18 cellular contexts compared by ENCODE assay signal in genomic region chr1:17725811-17726582, GRCh38. TPM values are rescaled to one million over a fixed set of nuclear protein-coding genes. Genes with fewer than 3 reads are reported as not detected.
DNase-seq lines count a peak whose midpoint lies in the region; ATAC-seq, FAIRE-seq and TF ChIP-seq lines count a peak whose summit lies in the region.
"Had no signal": no experiment of that assay in that cellular context is flagged by ENCODE, and none has a peak within 500 bp of the region (broad histone marks: within the 10 kb centered on the region; RNA-seq: fewer than 3 reads in every experiment).

No MANE protein-coding gene starts in this region.

- H3K4me2 ChIP-seq in A549, result no peak overlapping the region

- H3K36me3 ChIP-seq in H7 (replicated peaks; ENCODE audit: control insufficient read depth, insufficient read depth, low read length) (no peaks in the 10 kb centered on the region; the same call in 1 of the 2 replicates), Panc1 (ENCODE audit: control insufficient read depth, insufficient read depth, low read length) (no peaks in the 10 kb centered on the region), gastroesophageal sphincter (no peaks in the 10 kb centered on the region), right atrium auricular region (no peaks in the 10 kb centered on the region)

- H3K4me1 ChIP-seq in A549 (no peaks in the 10 kb centered on the region), Panc1 (ENCODE audit: control insufficient read depth, insufficient read depth, low read length) (no peaks in the 10 kb centered on the region), gastroesophageal sphincter (no peaks in the 10 kb centered on the region), right atrium auricular region (no peaks in the 10 kb centered on the region)

- no peak overlapping the region for H3K27ac ChIP-seq in A549
- H3K27ac ChIP-seq in Panc1 (ENCODE audit: low read length), result no peak overlapping the region
- H3K27ac ChIP-seq in gastroesophageal sphincter, result no peak overlapping the region
- no peak overlapping the region for H3K27ac ChIP-seq in right atrium auricular region

- no peak overlapping the region for H3K4me3 Mint-ChIP-seq in endothelial cell (ENCODE audit: unreplicated experiment)
- H3K4me3 Mint-ChIP-seq: CD14-positive monocyte; CD8-positive, alpha-beta T cell; IgD-negative memory B cell had no signal

- H3K9me3 ChIP-seq in A549, result no peaks in the 10 kb centered on the region
- no peaks in the 10 kb centered on the region for H3K9me3 ChIP-seq in Panc1 (ENCODE audit: control insufficient read depth, insufficient read depth, low read depth, low read length)
- no peaks in the 10 kb centered on the region for H3K9me3 ChIP-seq in gastroesophageal sphincter
- peaks cover 0 to 4% of the 10 kb centered on the region in 2 donors for H3K9me3 ChIP-seq in right atrium auricular region

- no peak overlapping the region for H3K27ac Mint-ChIP-seq in endothelial cell (ENCODE audit: unreplicated experiment)
- H3K27ac Mint-ChIP-seq: CD14-positive monocyte; CD8-positive, alpha-beta T cell had no signal

- TF ChIP-seq CTCF in A549 (IDR thresholded peaks at IDR 0.05) (no peak), Panc1 (IDR thresholded peaks at IDR 0.05) (no peak), choroid plexus epithelial cell (conservative IDR thresholded peaks at IDR 0.05; ENCODE audit: low read depth, low read length) (peak; percentile 14), endothelial cell (IDR thresholded peaks at IDR 0.05; ENCODE audit: unreplicated experiment) (no peak), gastroesophageal sphincter (IDR thresholded peaks at IDR 0.05) (no peak), right atrium auricular region (IDR thresholded peaks at IDR 0.05) (no peak)

- POLR2A ChIA-PET in A549 (lab: Yijun Ruan, JAX), result no interaction called here
- POLR2A ChIA-PET in Panc1 (lab: Charles Lee), result no interaction called here

- WGBS in A549 (ENCODE audit: missing lambda C conversion rate), result 67% methylated on average over 6 of the region's 7 CpGs
- WGBS in gastroesophageal sphincter (ENCODE audit: low coverage in 1 of 2), 2 donors, result 67 to 71% methylated on average over 3 to 4 of the region's 7 CpGs

- FAIRE-seq in A549 (lab: Jason Lieb, UNC), result no peak
- FAIRE-seq: A204.1, D721Med, G401.6, GM12891, H1 had no signal

- in situ Hi-C loops in Panc1 (cut with HindIII; ENCODE audit: low pct_unique_long_range_greater_than_20kb, low sequenced_read_pairs), result no loop called here

- TF ChIP-seq POLR2A in A549 (IDR thresholded peaks at IDR 0.05; ENCODE audit: low read length) (no peak), gastroesophageal sphincter (IDR thresholded peaks at IDR 0.05) (no peak)

- CTCF ChIA-PET in A549 (lab: Yijun Ruan, JAX), result no interaction called here
- CTCF ChIA-PET in Panc1 (lab: Charles Lee), result no interaction called here

- no peaks in the 10 kb centered on the region for H3K36me3 Mint-ChIP-seq in endothelial cell (ENCODE audit: low read depth, unreplicated experiment)
- H3K36me3 Mint-ChIP-seq: CD14-positive monocyte; CD8-positive, alpha-beta T cell had no signal

- H3K27me3 Mint-ChIP-seq in endothelial cell (ENCODE audit: unreplicated experiment), result peaks cover 2% of the 10 kb centered on the region

- TF ChIP-seq EP300 in A549 (IDR thresholded peaks at IDR 0.05) (no peak), gastroesophageal sphincter (IDR thresholded peaks at IDR 0.05) (no peak)

- H3K27me3 ChIP-seq in H7 (ENCODE audit: control insufficient read depth, insufficient read depth, low read length) (no peaks in the 10 kb centered on the region), Panc1 (ENCODE audit: control insufficient read depth, insufficient read depth, low read length) (no peaks in the 10 kb centered on the region), gastroesophageal sphincter (peaks cover 39% of the 10 kb centered on the region), right atrium auricular region (no peaks in the 10 kb centered on the region)

- H3K9me3 Mint-ChIP-seq in endothelial cell (ENCODE audit: unreplicated experiment), result no peaks in the 10 kb centered on the region
- H3K9me3 Mint-ChIP-seq: CD8-positive, alpha-beta T cell; IgD-negative memory B cell had no signal

- ATAC-seq in A549 (peak; percentile 51 to 59; a peak in 3 of 6 replicates), Panc1 (0 out of 2 replicates have a peak, but pooled peaks have one; percentile 17), gastroesophageal sphincter (no peak)
- ATAC-seq: CD8-positive, alpha-beta T cell had no signal

- no peak for DNase-seq in A549 (ENCODE audit: low read depth in 1 of 2, low spot score in 1 of 2)
- peak; percentile 38 for DNase-seq in H7
- DNase-seq in Panc1 (ENCODE audit: low read depth, low spot score), result no peak
- DNase-seq in choroid plexus epithelial cell (ENCODE audit: low read depth), result no peak
- DNase-seq in activated T-cell treated with anti-CD3 and anti-CD28 coated beads, Interleukin-2, amount 50 U/mL, for 1 hour, result no peak
- DNase-seq in endothelial cell (ENCODE audit: low spot score), result no peak
- DNase-seq in right atrium auricular region (ENCODE audit: low spot score), result no peak
- DNase-seq: CD8-positive, alpha-beta T cell; COR-L47; DMS79 treated with DMSO at 0.1 percent for 48 hours had no signal

- no peak for TF ChIP-seq RAD21 in A549 (conservative IDR thresholded peaks at IDR 0.05 in 1 of 2, IDR thresholded peaks at IDR 0.05 in 1 of 2)

- H3K4me1 Mint-ChIP-seq in endothelial cell (ENCODE audit: unreplicated experiment), result no peaks in the 10 kb centered on the region
- H3K4me1 Mint-ChIP-seq: CD14-positive monocyte, IgD-negative memory B cell had no signal

- H3K4me3 ChIP-seq in A549, result no peak overlapping the region
- H3K4me3 ChIP-seq in H7 (ENCODE audit: insufficient read depth, low read depth, low read length), result no peak overlapping the region
- H3K4me3 ChIP-seq in Panc1 (ENCODE audit: low read depth in 2 of 2, low read length in 2 of 2), result no peak overlapping the region
- H3K4me3 ChIP-seq in choroid plexus epithelial cell (ENCODE audit: low read depth, low read length), result no peak overlapping the region
- H3K4me3 ChIP-seq in gastroesophageal sphincter, result no peak overlapping the region
- H3K4me3 ChIP-seq in right atrium auricular region, result no peak overlapping the region

- no TSS peak for BruUV-seq in Panc1 (replicated peaks; lab: Mats Ljungman, UMichigan)

- intact Hi-C loops in Panc1 (cut with micrococcal nuclease; ENCODE audit: unreplicated experiment), result no loop called here

TF ChIP-seq in A549, 52 proteins besides CTCF, POLR2A, EP300 and RAD21:
- TF ChIP-seq, protein P1, sequence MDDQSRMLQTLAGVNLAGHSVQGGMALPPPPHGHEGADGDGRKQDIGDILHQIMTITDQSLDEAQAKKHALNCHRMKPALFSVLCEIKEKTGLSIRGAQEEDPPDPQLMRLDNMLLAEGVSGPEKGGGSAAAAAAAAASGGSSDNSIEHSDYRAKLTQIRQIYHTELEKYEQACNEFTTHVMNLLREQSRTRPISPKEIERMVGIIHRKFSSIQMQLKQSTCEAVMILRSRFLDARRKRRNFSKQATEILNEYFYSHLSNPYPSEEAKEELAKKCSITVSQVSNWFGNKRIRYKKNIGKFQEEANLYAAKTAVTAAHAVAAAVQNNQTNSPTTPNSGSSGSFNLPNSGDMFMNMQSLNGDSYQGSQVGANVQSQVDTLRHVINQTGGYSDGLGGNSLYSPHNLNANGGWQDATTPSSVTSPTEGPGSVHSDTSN (IDR thresholded peaks at IDR 0.05), result no peak
- TF ChIP-seq HOXB5 (CRISPR knock-in tag; IDR thresholded peaks at IDR 0.05) (no peak), BHLHE40 (IDR thresholded peaks at IDR 0.05; ENCODE audit: low read depth, low read length) (no peak), RCOR1 (IDR thresholded peaks at IDR 0.05; ENCODE audit: low read depth, low read length) (no peak), KDM1A (IDR thresholded peaks at IDR 0.05; ENCODE audit: low read depth) (no peak), SMC3 (IDR thresholded peaks at IDR 0.05) (no peak), NFE2L2 (conservative IDR thresholded peaks at IDR 0.05; ENCODE audit: low read length) (no peak), HMGXB4 (CRISPR knock-in tag; IDR thresholded peaks at IDR 0.05; ENCODE audit: borderline replicate concordance) (no peak), RNF2 (IDR thresholded peaks at IDR 0.05; ENCODE audit: borderline replicate concordance, low read depth) (no peak), FOSB (CRISPR knock-in tag; IDR thresholded peaks at IDR 0.05) (no peak), KDM5A (IDR thresholded peaks at IDR 0.05) (no peak), PHF8 (IDR thresholded peaks at IDR 0.05; ENCODE audit: borderline replicate concordance, low read depth) (no peak)
- TF ChIP-seq, protein P2, sequence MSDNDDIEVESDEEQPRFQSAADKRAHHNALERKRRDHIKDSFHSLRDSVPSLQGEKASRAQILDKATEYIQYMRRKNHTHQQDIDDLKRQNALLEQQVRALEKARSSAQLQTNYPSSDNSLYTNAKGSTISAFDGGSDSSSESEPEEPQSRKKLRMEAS (IDR thresholded peaks at IDR 0.05), result no peak
TF ChIP-seq in A549: peak in this region for 0.

RNA-seq across cellular contexts. Expression of gene ACTL8, which starts 29.1 kb away (rescaled TPM):
- polyA plus RNA-seq in A549 (2011; rRNA removed) (0.30 and 0.34 TPM in 2 replicates), A549 (2017; fragmentation: RNase III; extraction: RNeasy Plus Mini Kit Qiagen cat#74134 plus additional on column Dnase treatment) (1.0 to 1.5 TPM (median 1.3 TPM) in 3 replicates)
- 1.2 and 2.3 TPM in 2 replicates for polyA plus RNA-seq in A549 (2012; cell fraction: cytosol; rRNA removed)
- 2.3 and 2.4 TPM in 2 replicates for polyA plus RNA-seq in A549 (2012; cell fraction: nucleus; rRNA removed)
- 0.29 and 0.83 TPM in 2 replicates for polyA minus RNA-seq in A549 (2011; rRNA and poly(A)+ RNA removed)
- total RNA-seq in H7 (2014; rRNA removed; shearing (Covaris generic)), result 0.97 and 1.4 TPM in 2 replicates
- total RNA-seq in Panc1 (2021; ENCODE audit: unreplicated experiment) (not detected), endothelial cell (ENCODE audit: unreplicated experiment) (0.26 TPM), gastroesophageal sphincter (not detected), right atrium auricular region (not detected)
- not detected for polyA plus RNA-seq in Panc1 (2012; ENCODE audit: insufficient read length)
- total RNA-seq: CD8-positive, alpha-beta T cell had no signal
- polyA plus RNA-seq: CD14-positive monocyte, IgD-negative memory B cell had no signal
